ENCODE assay signal across 1 cellular context in genomic region chr6:89690944-89691324, GRCh38.
A peak's percentile ranks its signal among the peaks of the same experiment; 100 is the strongest.
TF ChIP-seq lines count a peak whose summit lies in the region.

No MANE protein-coding gene starts in this region.

TF ChIP-seq in H1, 55 proteins besides CTCF, POLR2A, EP300 and RAD21:
- TF ChIP-seq BRCA1 (IDR thresholded peaks at IDR 0.05; ENCODE audit: low read depth, low read length) (no peak), SIN3A (conservative IDR thresholded peaks at IDR 0.05 in 1 of 2, IDR thresholded peaks at IDR 0.05 in 1 of 2; ENCODE audit: low read depth in 1 of 2, low read length in 2 of 2) (no peak), CHD1 (IDR thresholded peaks at IDR 0.05; ENCODE audit: low read depth, low read length) (no peak), YY1 (IDR thresholded peaks at IDR 0.05; ENCODE audit: low read depth, low read length) (peak; percentile 68; the same call in 1 of the 2 replicates), MAFK (IDR thresholded peaks at IDR 0.05; ENCODE audit: low read depth, low read length) (no peak)
